9 cellular contexts compared by ENCODE assay signal in genomic region chr12:108724054-108724889, GRCh38. TPM values are rescaled to one million over a fixed set of nuclear protein-coding genes. Genes with fewer than 3 reads are reported as not detected.
DNase-seq lines count a peak whose midpoint lies in the region; ATAC-seq and TF ChIP-seq lines count a peak whose summit lies in the region.
"Had no signal": no experiment of that assay in that cellular context is flagged by ENCODE, and none has a peak within 500 bp of the region (broad histone marks: within the 10 kb centered on the region; RNA-seq: fewer than 3 reads in every experiment).

No MANE protein-coding gene starts in this region.

- DNase-seq in DMS53 (lab: John Stamatoyannopoulos, UW) (peak; percentile 17), DMS53 treated with DMSO at 0.1 percent for 48 hours (lab: John Stamatoyannopoulos, UW; ENCODE audit: unreplicated experiment) (no peak), SK-N-SH (no peak), Right ventricle myocardium superior (no peak)
- peak; percentile 40 for DNase-seq in stimulated activated CD8-positive, alpha-beta memory T cell treated with anti-CD3 and anti-CD28 coated beads, Interleukin-4, amount 100 ng/mL, for 48 hours
- no peak for DNase-seq in effector memory CD4-positive, alpha-beta T cell
- no peak for DNase-seq in stimulated activated CD4-positive, alpha-beta T cell treated with anti-CD3 and anti-CD28 coated beads, Interleukin-4, amount 100 ng/mL, for 1 hour

- peak; percentile 42 for ATAC-seq in Right ventricle myocardium superior (ENCODE audit: poor library complexity)
- no peak for ATAC-seq in HG02763 (IDR thresholded peaks at IDR 0.05; ENCODE audit: unreplicated experiment)

- no peak for TF ChIP-seq EP300 in SK-N-SH (IDR thresholded peaks at IDR 0.05; ENCODE audit: borderline replicate concordance in 1 of 2, low read depth in 1 of 2, low read length in 1 of 2)

- no peaks in the 10 kb centered on the region for H3K9me2 ChIP-seq in SK-N-SH

- H3F3A ChIP-seq in SK-N-SH (replicated peaks; ENCODE audit: insufficient read depth), result peaks cover 50% of the 10 kb centered on the region

- no peak for TF ChIP-seq RAD21 in SK-N-SH (IDR thresholded peaks at IDR 0.05; ENCODE audit: low read length)

- peak overlapping the region; percentile 51 to 93; a peak in 3 of 4 replicates for H3K27ac ChIP-seq in SK-N-SH (ENCODE audit: low read depth in 2 of 2, low read length in 1 of 2)
- H3K27ac ChIP-seq in effector memory CD4-positive, alpha-beta T cell (ENCODE audit: insufficient read depth, low read length, poor library complexity, severe bottlenecking), result no peak overlapping the region
- H3K27ac ChIP-seq: 22Rv1 had no signal

- peaks cover 37 to 52% of the 10 kb centered on the region in 2 experiments; a peak in 3 of 4 replicates for H3K4me1 ChIP-seq in SK-N-SH (ENCODE audit: control insufficient read depth in 1 of 2, insufficient read depth in 2 of 2, low read depth in 1 of 2, low read length in 1 of 2)
- no peaks in the 10 kb centered on the region for H3K4me1 ChIP-seq in effector memory CD4-positive, alpha-beta T cell (ENCODE audit: control insufficient read depth, insufficient read depth, low read length, poor library complexity, severe bottlenecking)

- no peaks in the 10 kb centered on the region for H3K9me3 ChIP-seq in SK-N-SH
- H3K9me3 ChIP-seq in effector memory CD4-positive, alpha-beta T cell (ENCODE audit: control insufficient read depth, low read length), result no peaks in the 10 kb centered on the region

- H3K9ac ChIP-seq in SK-N-SH, result peak overlapping the region; percentile 49

- H3K27me3 ChIP-seq in SK-N-SH (ENCODE audit: insufficient read depth), result no peaks in the 10 kb centered on the region
- no peaks in the 10 kb centered on the region for H3K27me3 ChIP-seq in effector memory CD4-positive, alpha-beta T cell (replicated peaks; ENCODE audit: control insufficient read depth, insufficient read depth, low read length, poor library complexity, severe bottlenecking)

- no peak for TF ChIP-seq CTCF in SK-N-SH (IDR thresholded peaks at IDR 0.05)

- H4K20me1 ChIP-seq in SK-N-SH (ENCODE audit: insufficient read depth), result peaks cover 64% of the 10 kb centered on the region

- peaks cover 2 to 13% of the 10 kb centered on the region in 2 experiments for H3K36me3 ChIP-seq in SK-N-SH (replicated peaks in 1 of 2; ENCODE audit: control insufficient read depth in 1 of 2, insufficient read depth in 2 of 2, low read length in 1 of 2)
- H3K36me3 ChIP-seq in effector memory CD4-positive, alpha-beta T cell (ENCODE audit: control insufficient read depth, insufficient read depth, low read length), result no peaks in the 10 kb centered on the region

- intact Hi-C loops in Right ventricle myocardium superior (cut with DNase I), result loop anchor here (10.0 kb wide), 1 partner anchor 49 kb away; no protein-coding TSS in a partner anchor

- CTCF ChIA-PET in SK-N-SH (lab: Yijun Ruan, JAX), result interaction anchor here (0.8 to 4.3 kb wide), 5 partner anchors 32 to 79 kb away, joined by 3 to 16 read pairs (median 4); no protein-coding TSS in a partner anchor

- no peak overlapping the region for H2AFZ ChIP-seq in SK-N-SH (ENCODE audit: low read depth)

- POLR2A ChIA-PET in SK-N-SH (lab: Yijun Ruan, JAX), result no interaction called here

- peak overlapping the region; percentile 70 for H3K4me2 ChIP-seq in SK-N-SH

- WGBS in SK-N-SH (ENCODE audit: low lambda C conversion rate), result 41% methylated on average over 3 of the region's 3 CpGs

- H3K4me3 ChIP-seq in SK-N-SH (ENCODE audit: low read depth in 2 of 2, low read length in 1 of 2), result peak overlapping the region in 1 of 2 experiments; percentile 4; a peak in 1 of 4 replicates
- H3K4me3 ChIP-seq in effector memory CD4-positive, alpha-beta T cell (ENCODE audit: insufficient read depth, low read depth, low read length, poor library complexity, severe bottlenecking), result no peak overlapping the region

- H3K79me2 ChIP-seq in SK-N-SH (ENCODE audit: insufficient read depth), result peaks cover 96% of the 10 kb centered on the region

TF ChIP-seq in SK-N-SH, 30 proteins besides CTCF, POLR2A, EP300 and RAD21:
- TF ChIP-seq TCF12 (IDR thresholded peaks at IDR 0.05) (0 out of 2 replicates have a peak, but pooled peaks have one; percentile 12), GATA2 (CRISPR knock-in tag; IDR thresholded peaks at IDR 0.05) (no peak), NRF1 (IDR thresholded peaks at IDR 0.05; ENCODE audit: low read depth, low read length) (no peak)

RNA-seq across cellular contexts. Expression of gene CORO1C, which starts 7.0 kb away (rescaled TPM):
- 150 and 214 TPM in 2 replicates for polyA plus RNA-seq in SK-N-SH (2012; rRNA removed)
- 187 and 195 TPM in 2 replicates for polyA plus RNA-seq in SK-N-SH (2012; cell fraction: cytosol; rRNA removed)
- 155 and 182 TPM in 2 replicates for polyA plus RNA-seq in SK-N-SH (2012; cell fraction: nucleus; rRNA removed)
- 69.1 TPM for total RNA-seq in Right ventricle myocardium superior

Comparison
In these comparisons a context has a peak if more than half of its experiments do, and no peak if none do; other contexts are left out.
1. DNase-seq: peak in DMS53 (single experiment) and stimulated activated CD8-positive, alpha-beta memory T cell treated with anti-CD3 and anti-CD28 coated beads, Interleukin-4, amount 100 ng/mL, for 48 hours (single experiment); none in DMS53 treated with DMSO at 0.1 percent for 48 hours (single experiment), SK-N-SH (single experiment), Right ventricle myocardium superior (single experiment), effector memory CD4-positive, alpha-beta T cell (0 of 3) and stimulated activated CD4-positive, alpha-beta T cell treated with anti-CD3 and anti-CD28 coated beads, Interleukin-4, amount 100 ng/mL, for 1 hour (single experiment).